9 cellular contexts compared by ENCODE assay signal in the genomic region with DNA sequence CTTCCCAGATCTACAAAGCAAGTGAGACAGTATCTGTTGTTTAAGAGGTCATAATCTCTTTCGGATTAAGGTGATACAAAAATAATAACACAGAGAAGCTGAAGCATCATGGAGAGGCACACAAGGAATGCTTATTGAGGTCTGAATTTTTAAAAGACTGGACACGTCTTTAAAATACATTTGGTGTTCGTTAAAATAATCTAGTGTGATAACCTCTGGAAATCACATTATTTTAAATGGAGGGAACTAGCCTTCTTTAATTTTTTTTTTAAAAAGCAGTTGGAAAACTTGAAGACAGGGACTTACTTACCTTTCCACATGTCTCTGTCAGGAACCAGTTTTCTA. TPM values are rescaled to one million over a fixed set of nuclear protein-coding genes. Genes with fewer than 3 reads are reported as not detected.
A peak's percentile ranks its signal among the peaks of the same experiment; 100 is the strongest.
DNase-seq lines count a peak whose midpoint lies in the region; ATAC-seq, FAIRE-seq and TF ChIP-seq lines count a peak whose summit lies in the region.
"Had no signal": no experiment of that assay in that cellular context is flagged by ENCODE, and none has a peak within 500 bp of the region (broad histone marks: within the 10 kb centered on the region; RNA-seq: fewer than 3 reads in every experiment).

No MANE protein-coding gene starts in this region.

- intact Hi-C loops in kidney (cut with DNase I) = no loop called here

- FAIRE-seq in kidney (lab: Jason Lieb, UNC) = no peak
- FAIRE-seq: K562 had no signal

- no peaks in the 10 kb centered on the region for H3K9me3 ChIP-seq in kidney (ENCODE audit: control insufficient read depth in 1 of 2, low read length in 2 of 2)
- no peaks in the 10 kb centered on the region for H3K9me3 ChIP-seq in stomach smooth muscle (ENCODE audit: control insufficient read depth in 2 of 2, low read length in 2 of 2)

- H3K4me1 ChIP-seq in kidney (ENCODE audit: control insufficient read depth in 1 of 2, insufficient read depth in 1 of 2, low read depth in 1 of 2, low read length in 2 of 2) (peaks cover 3% of the 10 kb centered on the region in 2 donors), stomach smooth muscle (ENCODE audit: control insufficient read depth, insufficient read depth, low read length) (peaks cover 24% of the 10 kb centered on the region)

- H3K27ac Mint-ChIP-seq in activated naive CD8-positive, alpha-beta T cell treated with anti-CD3 and anti-CD28 coated beads, Interleukin-2, amount 10 ng/mL, durations not matched to agents 7 days and 5 days = no peak overlapping the region

- peaks cover 12% of the 10 kb centered on the region for H3K9me3 Mint-ChIP-seq in activated T-cell treated with anti-CD3 and anti-CD28 coated beads, Interleukin-2, amount 50 U/mL, for 4 hours
- H3K9me3 Mint-ChIP-seq in activated naive CD8-positive, alpha-beta T cell treated with anti-CD3 and anti-CD28 coated beads, Interleukin-2, amount 10 ng/mL, durations not matched to agents 7 days and 5 days = peaks cover 3% of the 10 kb centered on the region

- peaks cover 24% of the 10 kb centered on the region for H3K4me1 Mint-ChIP-seq in activated T-cell treated with anti-CD3 and anti-CD28 coated beads, Interleukin-2, amount 50 U/mL, for 4 hours (ENCODE audit: low read depth)
- H3K4me1 Mint-ChIP-seq in activated naive CD8-positive, alpha-beta T cell treated with anti-CD3 and anti-CD28 coated beads, Interleukin-2, amount 10 ng/mL, durations not matched to agents 7 days and 5 days = peaks cover 16% of the 10 kb centered on the region

- no peaks in the 10 kb centered on the region for H3K36me3 Mint-ChIP-seq in activated T-cell treated with anti-CD3 and anti-CD28 coated beads, Interleukin-2, amount 50 U/mL, for 4 hours (ENCODE audit: insufficient read depth)
- H3K36me3 Mint-ChIP-seq in activated naive CD8-positive, alpha-beta T cell treated with anti-CD3 and anti-CD28 coated beads, Interleukin-2, amount 10 ng/mL, durations not matched to agents 7 days and 5 days = no peaks in the 10 kb centered on the region

- no peaks in the 10 kb centered on the region for H3K36me3 ChIP-seq in kidney (ENCODE audit: control insufficient read depth in 1 of 2, insufficient read depth in 2 of 2, low read length in 2 of 2)
- no peaks in the 10 kb centered on the region for H3K36me3 ChIP-seq in stomach smooth muscle (ENCODE audit: control insufficient read depth in 2 of 2, insufficient read depth in 2 of 2, low read length in 2 of 2)

- H3K27ac ChIP-seq in kidney (ENCODE audit: low read depth in 2 of 2, low read length in 2 of 2) = peak overlapping the region; percentile 39 to 73
- no peak overlapping the region for H3K27ac ChIP-seq in stomach smooth muscle (ENCODE audit: low read length)

- POLR2A ChIA-PET in activated naive CD8-positive, alpha-beta T cell treated with anti-CD3 and anti-CD28 coated beads, Interleukin-2, amount 10 ng/mL, durations not matched to agents 7 days and 5 days (lab: Charles Lee) = interaction anchor here (1.1 to 2.3 kb wide), 2 partner anchors 145 to 728 kb away, joined by 3 to 5 read pairs; partner anchors contain the start of gene FBXO9

- H3K27me3 Mint-ChIP-seq in activated T-cell treated with anti-CD3 and anti-CD28 coated beads, Interleukin-2, amount 50 U/mL, for 4 hours (ENCODE audit: low read depth) = peaks cover 17% of the 10 kb centered on the region
- peaks cover 43% of the 10 kb centered on the region for H3K27me3 Mint-ChIP-seq in activated naive CD8-positive, alpha-beta T cell treated with anti-CD3 and anti-CD28 coated beads, Interleukin-2, amount 10 ng/mL, durations not matched to agents 7 days and 5 days

- H3K4me3 ChIP-seq in kidney (ENCODE audit: low read length in 2 of 2) = peak overlapping the region; percentile 92 to 93
- peak overlapping the region; percentile 85 to 98 for H3K4me3 ChIP-seq in stomach smooth muscle (ENCODE audit: low read length in 2 of 2)
- H3K4me3 ChIP-seq: K562 had no signal

- H3K9ac ChIP-seq in kidney (ENCODE audit: low read length in 2 of 2) = peak overlapping the region; percentile 67 to 74
- H3K9ac ChIP-seq in stomach smooth muscle (ENCODE audit: low read length in 2 of 2) = peak overlapping the region in 1 of 2 donors; percentile 73

- peak overlapping the region; percentile 95 for H3K4me3 Mint-ChIP-seq in activated T-cell treated with anti-CD3 and anti-CD28 coated beads, Interleukin-2, amount 50 U/mL, for 4 hours
- peak overlapping the region; percentile 99 for H3K4me3 Mint-ChIP-seq in activated naive CD8-positive, alpha-beta T cell treated with anti-CD3 and anti-CD28 coated beads, Interleukin-2, amount 10 ng/mL, durations not matched to agents 7 days and 5 days

- ATAC-seq in activated T-cell treated with anti-CD3 and anti-CD28 coated beads, Interleukin-2, amount 50 U/mL, for 4 hours = no peak
- no peak for ATAC-seq in activated naive CD8-positive, alpha-beta T cell treated with anti-CD3 and anti-CD28 coated beads, Interleukin-2, amount 10 ng/mL, durations not matched to agents 7 days and 5 days (ENCODE audit: low read depth)
- no peak for ATAC-seq in HG02885 (IDR thresholded peaks at IDR 0.05; ENCODE audit: poor library complexity, unreplicated experiment)
- ATAC-seq: K562 had no signal

- DNase-seq in activated T-cell treated with anti-CD3 and anti-CD28 coated beads, Interleukin-2, amount 50 U/mL, for 4 hours = no peak
- no peak for DNase-seq in activated T-cell treated with anti-CD3 and anti-CD28 coated beads, Interleukin-2, amount 50 U/mL, for 1 hour
- DNase-seq in activated naive CD8-positive, alpha-beta T cell treated with anti-CD3 and anti-CD28 coated beads, Interleukin-2, amount 10 ng/mL, durations not matched to agents 7 days and 5 days = no peak
- DNase-seq in kidney (no peak), NCI-H1105 (lab: John Stamatoyannopoulos, UW) (no peak), GF-D8 (lab: John Stamatoyannopoulos, UW) (no peak)

- TF ChIP-seq CTCF in kidney (IDR thresholded peaks at IDR 0.05; ENCODE audit: borderline replicate concordance, extremely low read depth, insufficient read depth) = no peak

- no peaks in the 10 kb centered on the region for H3K27me3 ChIP-seq in stomach smooth muscle (ENCODE audit: control insufficient read depth in 1 of 2, insufficient read depth in 2 of 2, low read length in 2 of 2)

RNA-seq across cellular contexts. Expression of gene LRRC1, which starts 1.9 kb away (rescaled TPM):
- 1 to 10 TPM in 1 of 3 donors, under 1 TPM in 2; 0.78 to 1.9 (median 0.79) TPM for total RNA-seq in activated T-cell treated with anti-CD3 and anti-CD28 coated beads, Interleukin-2, amount 50 U/mL, for 4 hours
- 1 to 10 TPM; 3.5 to 4.2 TPM for total RNA-seq in activated naive CD8-positive, alpha-beta T cell treated with anti-CD3 and anti-CD28 coated beads, Interleukin-2, amount 10 ng/mL, durations not matched to agents 7 days and 5 days
- 12.6 TPM for total RNA-seq in kidney
- polyA plus RNA-seq in kidney (ENCODE audit: insufficient read depth, low read depth, low replicate concordance) = 7.8 TPM
- total RNA-seq: K562 had no signal
- polyA plus RNA-seq: K562 had no signal
